In the genomic region with DNA sequence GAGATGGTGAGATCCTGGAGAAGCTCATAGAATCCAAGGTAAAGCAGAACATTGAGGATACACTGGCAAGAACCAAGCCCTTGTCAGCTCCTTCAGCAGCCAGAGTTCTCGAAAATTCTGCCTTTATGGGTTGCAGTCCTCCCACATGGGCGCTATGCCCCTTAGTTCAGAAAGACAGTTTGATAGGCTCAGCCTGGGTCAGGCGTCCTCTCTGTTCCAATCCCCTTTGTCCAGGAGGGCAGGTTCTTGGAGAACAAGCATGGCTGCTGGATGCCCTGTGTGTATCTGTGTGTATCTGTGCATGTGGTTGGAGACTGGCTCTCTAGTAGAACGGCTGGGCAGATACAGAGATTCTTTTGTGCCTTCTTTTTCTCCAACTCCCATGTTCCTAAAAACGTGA, we compare ENCODE assay signal across 1 cellular context.
TF ChIP-seq lines count a peak whose summit lies in the region.

No MANE protein-coding gene starts in this region.

TF ChIP-seq in IMR-90, 13 proteins besides CTCF, POLR2A, EP300 and RAD21 (continued from another document):
- TF ChIP-seq, protein P1, sequence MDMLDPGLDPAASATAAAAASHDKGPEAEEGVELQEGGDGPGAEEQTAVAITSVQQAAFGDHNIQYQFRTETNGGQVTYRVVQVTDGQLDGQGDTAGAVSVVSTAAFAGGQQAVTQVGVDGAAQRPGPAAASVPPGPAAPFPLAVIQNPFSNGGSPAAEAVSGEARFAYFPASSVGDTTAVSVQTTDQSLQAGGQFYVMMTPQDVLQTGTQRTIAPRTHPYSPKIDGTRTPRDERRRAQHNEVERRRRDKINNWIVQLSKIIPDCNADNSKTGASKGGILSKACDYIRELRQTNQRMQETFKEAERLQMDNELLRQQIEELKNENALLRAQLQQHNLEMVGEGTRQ (IDR thresholded peaks at IDR 0.05; ENCODE audit: low read depth, low read length) = no peak
- TF ChIP-seq BHLHE40 (IDR thresholded peaks at IDR 0.05; ENCODE audit: low read depth, low read length) (no peak), CEBPB (IDR thresholded peaks at IDR 0.05; ENCODE audit: low read depth, low read length) (no peak), RCOR1 (IDR thresholded peaks at IDR 0.05; ENCODE audit: insufficient replicate concordance, low read length) (no peak), CHD1 (IDR thresholded peaks at IDR 0.05; ENCODE audit: low read depth, low read length) (no peak), MXI1 (IDR thresholded peaks at IDR 0.05; ENCODE audit: borderline replicate concordance, low read depth, low read length) (no peak), ELK1 (IDR thresholded peaks at IDR 0.05; ENCODE audit: borderline replicate concordance, low read depth, low read length) (no peak)
